9 cellular contexts compared by ENCODE assay signal in the genomic region with DNA sequence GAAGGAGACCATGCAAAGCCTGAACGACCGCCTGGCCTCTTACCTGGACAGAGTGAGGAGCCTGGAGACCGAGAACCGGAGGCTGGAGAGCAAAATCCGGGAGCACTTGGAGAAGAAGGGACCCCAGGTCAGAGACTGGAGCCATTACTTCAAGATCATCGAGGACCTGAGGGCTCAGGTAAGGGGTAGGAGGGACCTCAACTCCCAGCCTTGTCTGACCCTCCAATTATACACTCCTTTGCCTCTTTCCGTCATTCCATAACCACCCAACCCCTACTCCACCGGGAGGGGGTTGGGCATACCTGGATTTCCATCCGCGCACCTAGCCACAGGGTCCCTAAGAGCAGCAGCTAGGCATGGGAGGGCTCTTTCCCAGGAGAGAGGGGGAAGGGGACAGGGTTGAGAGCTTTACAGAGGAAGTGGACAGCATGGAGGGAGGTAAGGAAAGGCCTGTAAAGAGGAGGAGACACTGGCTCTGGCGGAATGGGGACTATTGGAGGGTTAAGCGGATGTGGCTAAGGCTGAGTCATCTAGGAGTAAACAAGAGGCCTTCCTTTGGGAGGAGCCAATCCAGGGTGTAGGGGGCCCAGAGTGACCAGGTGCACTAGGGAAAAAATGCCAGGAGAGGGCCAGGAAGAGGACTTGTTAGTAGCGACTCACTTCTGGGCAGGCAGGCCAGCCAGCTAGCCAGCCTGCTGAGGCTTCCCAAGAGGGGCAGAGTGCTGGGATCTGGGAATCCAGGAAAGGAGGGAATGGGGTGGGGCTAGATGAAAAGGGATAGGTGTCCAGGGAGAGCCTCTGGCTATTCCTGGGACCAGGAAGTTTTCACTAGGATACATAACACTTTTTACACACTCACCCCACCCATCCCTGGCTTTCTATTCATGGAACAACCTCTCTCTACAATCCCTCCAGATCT. TPM values are rescaled to one million over a fixed set of nuclear protein-coding genes. Genes with fewer than 3 reads are reported as not detected.
DNase-seq lines count a peak whose midpoint lies in the region; ATAC-seq, FAIRE-seq and TF ChIP-seq lines count a peak whose summit lies in the region.
"Had no signal": no experiment of that assay in that cellular context is flagged by ENCODE, and none has a peak within 500 bp of the region (broad histone marks: within the 10 kb centered on the region; RNA-seq: fewer than 3 reads in every experiment).

No MANE protein-coding gene starts in this region.

- CTCF ChIA-PET in Panc1 (lab: Charles Lee) = interaction anchor here (0.5 to 1.3 kb wide), 3 partner anchors 21 to 65 kb away, joined by 4 to 14 read pairs (median 4); a partner anchor contains a TSS
- CTCF ChIA-PET in H1 (lab: Charles Lee; ENCODE audit: partially characterized antibody) = interaction anchor here (0.8 to 16.1 kb wide), 8 partner anchors 9 to 65 kb away, joined by 4 to 314 read pairs (median 26); a partner anchor contains a TSS

- H2AK5ac ChIP-seq in H1 (ENCODE audit: low read depth, low read length) = no peak overlapping the region

- POLR2A ChIA-PET in Panc1 (lab: Charles Lee) (interaction anchor here (0.6 to 2.5 kb wide), 11 partner anchors 9 to 54 kb away, joined by 3 to 13 read pairs (median 4); a partner anchor contains a TSS), H1 (lab: Charles Lee; ENCODE audit: partially characterized antibody) (interaction anchor here (0.6 to 9.8 kb wide), 21 partner anchors 7 to 863 kb away, joined by 3 to 297 read pairs (median 7); a partner anchor contains a TSS)

- ATAC-seq in Right ventricle myocardium inferior = peak; percentile 45
- ATAC-seq in Panc1 = peak; percentile 64
- no peak for ATAC-seq in HG03196 (IDR thresholded peaks at IDR 0.05; ENCODE audit: unreplicated experiment)
- ATAC-seq in GM21360 (IDR thresholded peaks at IDR 0.05; ENCODE audit: unreplicated experiment) = no peak

- no peak overlapping the region for H2AFZ ChIP-seq in H1 (ENCODE audit: low read length)

- H3K4me2 ChIP-seq in H1 (ENCODE audit: insufficient read depth in 1 of 2, low read depth in 2 of 2, low read length in 2 of 2) = peak overlapping the region; percentile 78 to 90

- 2% methylated on average over 12 of the region's 13 CpGs; no CpG with 5 or more reads in 1 of the 2 experiments for WGBS in H1 (ENCODE audit: extremely low coverage in 1 of 2, insufficient coverage in 1 of 2, insufficient read length in 1 of 2, insufficient replicate concordance in 2 of 2, low coverage in 1 of 2, low lambda C conversion rate in 2 of 2, missing lambda C conversion rate in 1 of 2), 2 experiments

- intact Hi-C loops in Right ventricle myocardium inferior (cut with DNase I) = no loop called here
- intact Hi-C loops in cardiac septum (cut with DNase I) = no loop called here
- intact Hi-C loops in Panc1 (cut with micrococcal nuclease; ENCODE audit: unreplicated experiment) = loop anchor here (2.0 kb wide), 1 partner anchor 45 kb away; a partner anchor contains a TSS

- H3K23ac ChIP-seq in H1 (ENCODE audit: insufficient read length) = no peak overlapping the region

- H3K9me3 ChIP-seq in Panc1 (ENCODE audit: control insufficient read depth, insufficient read depth, low read depth, low read length) (no peaks in the 10 kb centered on the region), H1 (ENCODE audit: insufficient read depth in 2 of 2, low read depth in 1 of 2, low read length in 1 of 2) (no peaks in the 10 kb centered on the region)

- H3K4me1 ChIP-seq in Panc1 (ENCODE audit: control insufficient read depth, insufficient read depth, low read length) (peaks cover 55% of the 10 kb centered on the region), H1 (replicated peaks in 1 of 4; ENCODE audit: control insufficient read depth in 3 of 4, insufficient read depth in 4 of 4, low read length in 3 of 4) (peaks cover 18 to 38% (median 29%) of the 10 kb centered on the region in 4 experiments)

- peaks cover 12% of the 10 kb centered on the region for H3K79me1 ChIP-seq in H1 (ENCODE audit: low read depth, low read length)

- DNase-seq in Right ventricle myocardium inferior (ENCODE audit: missing footprints) (no peak), cardiac septum (ENCODE audit: low spot score) (no peak), Panc1 (ENCODE audit: low read depth, low spot score) (peak; percentile 90), H1 (ENCODE audit: low read depth in 1 of 2, low spot score in 2 of 2) (peak in 1 of 2 experiments; percentile 62), mucosa of gallbladder (ENCODE audit: low spot score) (peak; percentile 80), D721Med (ENCODE audit: insufficient read length, low spot score) (no peak)

- no peak overlapping the region for H3K4ac ChIP-seq in H1 (replicated peaks; ENCODE audit: insufficient read length, low read depth, low read length)

- no peak overlapping the region for H4K8ac ChIP-seq in H1 (ENCODE audit: extremely low read depth, insufficient read depth, low read length)

- H3K27ac ChIP-seq in Panc1 (ENCODE audit: low read length) (peak overlapping the region; percentile 98), H1 (ENCODE audit: low read depth, low read length) (peak overlapping the region; percentile 83)

- TSS peak; percentile 92 for BruUV-seq in Panc1 (replicated peaks; lab: Mats Ljungman, UMichigan)

- TF ChIP-seq POLR2A in H1 (IDR thresholded peaks at IDR 0.05; ENCODE audit: control extremely low read depth in 1 of 2, low read depth in 2 of 2, low read length in 2 of 2) = peak; percentile 73 to 85

- peak overlapping the region; percentile 93 for H2BK5ac ChIP-seq in H1 (ENCODE audit: low read depth, low read length)

- H2BK15ac ChIP-seq in H1 (ENCODE audit: low read length) = no peak overlapping the region

- H2BK20ac ChIP-seq in H1 (ENCODE audit: low read length) = no peak overlapping the region

- no peak for TF ChIP-seq EP300 in H1 (IDR thresholded peaks at IDR 0.05; ENCODE audit: borderline replicate concordance in 1 of 2, low read depth in 2 of 2, low read length in 2 of 2)

- no peak overlapping the region for H3K14ac ChIP-seq in H1 (ENCODE audit: insufficient read length)

- peaks cover 10% of the 10 kb centered on the region for H3K36me3 ChIP-seq in Panc1 (ENCODE audit: control insufficient read depth, insufficient read depth, low read length)
- H3K36me3 ChIP-seq in H1 (ENCODE audit: control insufficient read depth in 2 of 4, insufficient read depth in 4 of 4, low read length in 3 of 4) = peaks cover 23 to 33% (median 28%) of the 10 kb centered on the region in 4 experiments

- H3K56ac ChIP-seq in H1 (replicated peaks; ENCODE audit: insufficient read length, low read depth, low read length) = peak overlapping the region; percentile 50

- peaks cover 12% of the 10 kb centered on the region for H3K23me2 ChIP-seq in H1 (ENCODE audit: low read depth, low read length)

- no peak overlapping the region for H2BK120ac ChIP-seq in H1 (replicated peaks; ENCODE audit: low read depth, low read length)

- TF ChIP-seq CTCF in Panc1 (IDR thresholded peaks at IDR 0.05) = no peak
- TF ChIP-seq CTCF in H1 (IDR thresholded peaks at IDR 0.05; ENCODE audit: control extremely low read depth in 1 of 3, insufficient read depth in 1 of 3, low read depth in 1 of 3, low read length in 3 of 3) = no peak
- no peak for TF ChIP-seq CTCF in D721Med (IDR thresholded peaks at IDR 0.05; ENCODE audit: insufficient read depth, missing control alignments)

- peak overlapping the region; percentile 81 to 100 for H3K4me3 ChIP-seq in Panc1 (ENCODE audit: low read depth in 2 of 2, low read length in 2 of 2)
- peak overlapping the region; percentile 88 to 98 (median 93) for H3K4me3 ChIP-seq in H1 (ENCODE audit: extremely low read depth in 1 of 4, insufficient read depth in 2 of 4, low read depth in 3 of 4, low read length in 4 of 4)

- no peak overlapping the region for H4K91ac ChIP-seq in H1 (replicated peaks; ENCODE audit: insufficient read length, low read length)

- FAIRE-seq in H1 (lab: Jason Lieb, UNC) (no peak), D721Med (lab: Jason Lieb, UNC) (no peak)
- FAIRE-seq: islet of Langerhans had no signal

- H4K20me1 ChIP-seq in H1 (replicated peaks in 1 of 2; ENCODE audit: control insufficient read depth in 1 of 2, insufficient read depth in 2 of 2, low read length in 2 of 2) = peaks cover 7 to 22% of the 10 kb centered on the region in 2 experiments

- in situ Hi-C loops in Panc1 (cut with HindIII; ENCODE audit: low pct_unique_long_range_greater_than_20kb, low sequenced_read_pairs) = no loop called here

- H3K27me3 ChIP-seq in Panc1 (ENCODE audit: control insufficient read depth, insufficient read depth, low read length) = no peaks in the 10 kb centered on the region
- no peaks in the 10 kb centered on the region for H3K27me3 ChIP-seq in H1 (replicated peaks in 1 of 4; ENCODE audit: control insufficient read depth in 3 of 4, extremely low read depth in 1 of 4, insufficient read depth in 3 of 4, low read length in 3 of 4)

- TF ChIP-seq RAD21 in H1 (IDR thresholded peaks at IDR 0.05 in 1 of 2, conservative IDR thresholded peaks at IDR 0.05 in 1 of 2; ENCODE audit: low read depth in 2 of 2, low read length in 2 of 2) = peak in 1 of 2 experiments; percentile 3; a peak in 1 of 4 replicates

- H4K5ac ChIP-seq in H1 (ENCODE audit: insufficient read length, low read depth, low read length) = peak overlapping the region; percentile 7

- peaks cover 7 to 22% of the 10 kb centered on the region in 2 experiments for H3K79me2 ChIP-seq in H1 (ENCODE audit: control insufficient read depth in 1 of 2, insufficient read depth in 2 of 2, low read length in 2 of 2)

- H3K18ac ChIP-seq in H1 (ENCODE audit: extremely low read depth, low read length) = peak overlapping the region; percentile 97

- peak overlapping the region; percentile 65 to 95 (median 86) for H3K9ac ChIP-seq in H1 (replicated peaks in 1 of 4; ENCODE audit: extremely low read depth in 1 of 4, low read depth in 3 of 4, low read length in 3 of 4)

- H2BK12ac ChIP-seq in H1 (ENCODE audit: low read depth, low read length) = peak overlapping the region; percentile 68

RNA-seq across cellular contexts. Expression of a gene that starts 0.8 kb away (rescaled TPM):
- total RNA-seq in Right ventricle myocardium inferior (6.6 TPM), cardiac septum (10.7 TPM), Panc1 (2021; ENCODE audit: unreplicated experiment) (4,079 TPM), mucosa of gallbladder (564 TPM)
- polyA plus RNA-seq in Panc1 (2012; ENCODE audit: insufficient read length) = 4,352 TPM
- 375 and 391 TPM in 2 replicates for total RNA-seq in H1 (2021; fragmentation: NEBNext Ultra II Directional; extraction: Animal tissue kit (Norgen Biotek cat#: 25700))
- 236 and 263 TPM in 2 replicates for polyA plus RNA-seq in H1 (2011; rRNA removed)
- polyA plus RNA-seq in H1 (2011; cell fraction: cytosol; rRNA removed) = 320 TPM
- polyA plus RNA-seq in H1 (2011; cell fraction: nucleus; rRNA removed) = 356 TPM
- 381 to 481 TPM (median 444 TPM) in 4 replicates for polyA plus RNA-seq in H1 (2012, experiment 1 of 2)
- 459 TPM for polyA plus RNA-seq in H1 (2012, experiment 2 of 2)
- 314 TPM for polyA plus RNA-seq in H1 (2013, experiment 1 of 2)
- polyA plus RNA-seq in H1 (2013, experiment 2 of 2) = 311 TPM
- 184 and 221 TPM in 2 replicates for polyA minus RNA-seq in H1 (2011; rRNA and poly(A)+ RNA removed)
- 173 TPM for polyA minus RNA-seq in H1 (2011; cell fraction: cytosol; rRNA and poly(A)+ RNA removed)
- 115 TPM for polyA minus RNA-seq in H1 (2011; cell fraction: nucleus; rRNA and poly(A)+ RNA removed)

RNA-seq across cellular contexts. Expression of a gene that starts 44.8 kb away (rescaled TPM):
- total RNA-seq in Right ventricle myocardium inferior = 117 TPM
- 82.2 TPM for total RNA-seq in cardiac septum
- 6,125 TPM for total RNA-seq in Panc1 (2021; ENCODE audit: unreplicated experiment)
- polyA plus RNA-seq in Panc1 (2012; ENCODE audit: insufficient read length) = 7,157 TPM
- 283 and 290 TPM in 2 replicates for total RNA-seq in H1 (2021; fragmentation: NEBNext Ultra II Directional; extraction: Animal tissue kit (Norgen Biotek cat#: 25700))
- polyA plus RNA-seq in H1 (2011; rRNA removed) = 280 and 311 TPM in 2 replicates
- polyA plus RNA-seq in H1 (2011; cell fraction: cytosol; rRNA removed) = 279 TPM
- 247 TPM for polyA plus RNA-seq in H1 (2011; cell fraction: nucleus; rRNA removed)
- polyA plus RNA-seq in H1 (2012, experiment 1 of 2) = 299 to 366 TPM (median 352 TPM) in 4 replicates
- polyA plus RNA-seq in H1 (2012, experiment 2 of 2) = 463 TPM
- 311 TPM for polyA plus RNA-seq in H1 (2013, experiment 1 of 2)
- polyA plus RNA-seq in H1 (2013, experiment 2 of 2) = 291 TPM
- 235 and 239 TPM in 2 replicates for polyA minus RNA-seq in H1 (2011; rRNA and poly(A)+ RNA removed)
- polyA minus RNA-seq in H1 (2011; cell fraction: cytosol; rRNA and poly(A)+ RNA removed) = 185 TPM
- 128 TPM for polyA minus RNA-seq in H1 (2011; cell fraction: nucleus; rRNA and poly(A)+ RNA removed)
- total RNA-seq in mucosa of gallbladder = 1,446 TPM

RNA-seq across cellular contexts. Expression of a gene that starts 56.6 kb away (rescaled TPM):
- 416 TPM for total RNA-seq in Right ventricle myocardium inferior
- total RNA-seq in cardiac septum = 324 TPM
- total RNA-seq in Panc1 (2021; ENCODE audit: unreplicated experiment) = 351 TPM
- polyA plus RNA-seq in Panc1 (2012; ENCODE audit: insufficient read length) = 242 TPM
- 811 and 816 TPM in 2 replicates for total RNA-seq in H1 (2021; fragmentation: NEBNext Ultra II Directional; extraction: Animal tissue kit (Norgen Biotek cat#: 25700))
- polyA plus RNA-seq in H1 (2011; rRNA removed) = 269 and 307 TPM in 2 replicates
- polyA plus RNA-seq in H1 (2011; cell fraction: cytosol; rRNA removed) = 530 TPM
- 680 TPM for polyA plus RNA-seq in H1 (2011; cell fraction: nucleus; rRNA removed)
- polyA plus RNA-seq in H1 (2012, experiment 1 of 2) = 514 to 624 TPM (median 554 TPM) in 4 replicates
- polyA plus RNA-seq in H1 (2012, experiment 2 of 2) = 45.7 TPM
- polyA plus RNA-seq in H1 (2013, experiment 1 of 2) = 453 TPM
- 431 TPM for polyA plus RNA-seq in H1 (2013, experiment 2 of 2)
- 939 and 1,134 TPM in 2 replicates for polyA minus RNA-seq in H1 (2011; rRNA and poly(A)+ RNA removed)
- polyA minus RNA-seq in H1 (2011; cell fraction: cytosol; rRNA and poly(A)+ RNA removed) = 559 TPM
- 516 TPM for polyA minus RNA-seq in H1 (2011; cell fraction: nucleus; rRNA and poly(A)+ RNA removed)
- total RNA-seq in mucosa of gallbladder = 546 TPM

Comparison
In these comparisons a context has a peak if more than half of its experiments do, and no peak if none do; other contexts are left out.
1. ATAC-seq: peak in Right ventricle myocardium inferior (single experiment) and Panc1 (single experiment); none in HG03196 (single experiment) and GM21360 (single experiment).
2. DNase-seq: peak in Panc1 (single experiment) and mucosa of gallbladder (single experiment); none in Right ventricle myocardium inferior (single experiment), cardiac septum (single experiment) and D721Med (single experiment).
3. RNA of a gene that starts 0.8 kb away (total RNA-seq): 4,079 TPM in Panc1 (single experiment), 564 TPM in mucosa of gallbladder (single experiment) and 375 to 391 TPM in H1; 10.7 TPM in cardiac septum (single experiment) and 6.6 TPM in Right ventricle myocardium inferior (single experiment); every median in the first group is over 10 times any median in the second.